ENCODE assay signal across 37 cellular contexts in the genomic region with DNA sequence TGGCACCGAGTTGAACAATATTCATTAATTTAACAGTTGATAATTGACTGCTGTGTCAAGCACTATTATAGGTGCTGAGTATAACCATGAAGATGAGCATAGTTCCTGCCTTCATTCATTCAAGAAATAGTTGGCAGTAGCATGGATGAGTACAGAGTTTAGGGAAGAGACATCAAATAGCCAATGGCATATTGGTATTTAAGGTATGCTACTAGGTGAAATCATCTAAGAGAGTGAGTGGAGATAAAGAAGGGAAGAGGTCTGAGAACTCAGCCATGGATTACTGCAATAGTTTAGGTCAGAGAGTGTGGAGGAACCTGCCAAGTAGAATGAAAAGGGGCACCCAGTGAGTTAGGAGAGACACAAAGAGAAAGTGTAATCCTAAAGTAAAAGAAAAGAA. TPM values are rescaled to one million over a fixed set of nuclear protein-coding genes. Genes with fewer than 3 reads are reported as not detected.
"Had no signal": no experiment of that assay in that cellular context is flagged by ENCODE, and none has a peak within 500 bp of the region (broad histone marks: within the 10 kb centered on the region; RNA-seq: fewer than 3 reads in every experiment).

No MANE protein-coding gene starts in this region.

- DNase-seq: activated effector memory CD4-positive, alpha-beta T cell treated with anti-CD3 and anti-CD28 coated beads, Interleukin-2, amount 50 U/mL, for 16 hours; activated effector memory CD4-positive, alpha-beta T cell treated with Interleukin-2 at 50 U/mL for 16 hours; activated gamma-delta T cell; activated gamma-delta T cell treated with Interleukin-2 at 50 U/mL for 16 hours; activated naive CD4-positive, alpha-beta T cell; activated naive CD4-positive, alpha-beta T cell treated with anti-CD3 and anti-CD28 coated beads for 36 hours; activated naive CD4-positive, alpha-beta T cell treated with anti-CD3 and anti-CD28 coated beads, Interleukin-2, amount 10 ng/mL, durations not matched to agents 7 days and 5 days; activated naive CD4-positive, alpha-beta T cell treated with anti-CD3 and anti-CD28 coated beads, Interleukin-2, amount 50 U/mL, for 16 hours; activated naive CD4-positive, alpha-beta T cell treated with Interleukin-2 at 50 U/mL for 16 hours; activated naive CD8-positive, alpha-beta T cell treated with anti-CD3 and anti-CD28 coated beads for 36 hours; activated naive CD8-positive, alpha-beta T cell treated with anti-CD3 and anti-CD28 coated beads, Interleukin-2, amount 10 ng/mL, durations not matched to agents 7 days and 5 days; activated naive CD8-positive, alpha-beta T cell treated with anti-CD3 and anti-CD28 coated beads, Interleukin-2, amount 50 U/mL, for 24 hours; activated T-cell treated with anti-CD3 and anti-CD28 coated beads for 4 hours; activated T-cell treated with anti-CD3 and anti-CD28 coated beads, Interleukin-2, amount 50 U/mL, for 1 hour; activated T-cell treated with anti-CD3 and anti-CD28 coated beads, Interleukin-2, amount 50 U/mL, for 24 hours; activated T-cell treated with anti-CD3 and anti-CD28 coated beads, Interleukin-2, amount 50 U/mL, for 4 hours; activated T-cell treated with anti-CD3 and anti-CD28 coated beads, Interleukin-2, amount 50 U/mL, for 48 hours; activated T-cell treated with anti-CD3 and anti-CD28 coated beads, Interleukin-2, amount 50 U/mL, for 72 hours; adrenal gland; amniotic stem cell; amygdala; anterior cingulate cortex; aorta; body of pancreas; brain microvascular endothelial cell; caudate nucleus; central memory CD4-positive, alpha-beta T cell; cerebellar nuclear complex had no signal

- H3K4me3 ChIP-seq: adrenal gland, ascending aorta, body of pancreas, breast epithelium, cardiac muscle cell had no signal

- H3K27ac ChIP-seq: adrenal gland, ascending aorta, body of pancreas, brain microvascular endothelial cell, breast epithelium, cardiac muscle cell had no signal

- H3K36me3 ChIP-seq: adrenal gland, ascending aorta, brain microvascular endothelial cell, breast epithelium, cardiac muscle cell had no signal

- H3K9me3 ChIP-seq: adrenal gland, ascending aorta, body of pancreas, breast epithelium had no signal

- ATAC-seq: activated naive CD4-positive, alpha-beta T cell treated with anti-CD3 and anti-CD28 coated beads, Interleukin-2, amount 50 U/mL, for 72 hours; activated naive CD8-positive, alpha-beta T cell treated with anti-CD3 and anti-CD28 coated beads, Interleukin-2, amount 50 U/mL, for 24 hours; activated T-cell treated with anti-CD3 and anti-CD28 coated beads, Interleukin-2, amount 50 U/mL, for 4 hours; activated T-cell treated with anti-CD3 and anti-CD28 coated beads, Interleukin-2, amount 50 U/mL, for 72 hours; activated T-helper 17 cell treated with anti-CD3 and anti-CD28 coated beads, Interleukin-2, amount 50 U/mL, for 72 hours; body of pancreas had no signal

- H3K4me1 ChIP-seq: adrenal gland, ascending aorta, breast epithelium had no signal

- H3K27me3 ChIP-seq: adrenal gland, ascending aorta, body of pancreas, brain microvascular endothelial cell, breast epithelium, cardiac muscle cell had no signal

RNA-seq across cellular contexts. Expression of a gene that starts 4.9 kb away (rescaled TPM):
- total RNA-seq: activated naive CD4-positive, alpha-beta T cell treated with anti-CD3 and anti-CD28 coated beads for 36 hours; activated naive CD4-positive, alpha-beta T cell treated with anti-CD3 and anti-CD28 coated beads, Interleukin-2, amount 50 U/mL, for 72 hours; activated naive CD8-positive, alpha-beta T cell treated with anti-CD3 and anti-CD28 coated beads for 36 hours; activated naive CD8-positive, alpha-beta T cell treated with anti-CD3 and anti-CD28 coated beads, Interleukin-2, amount 10 ng/mL, durations not matched to agents 7 days and 5 days; activated T-cell treated with anti-CD3 and anti-CD28 coated beads, Interleukin-2, amount 50 U/mL, for 4 hours; activated T-cell treated with anti-CD3 and anti-CD28 coated beads, Interleukin-2, amount 50 U/mL, for 72 hours; activated T-helper 1 cell treated with anti-CD3 and anti-CD28 coated beads, Interleukin-12 subunit alpha, Interleukin-12 subunit beta, Interleukin-2, Interleukin-4 antibody, amounts not matched to agents 30 ng/mL and 10 ng/mL and 1 ng/mL, durations not matched to agents 14 hours and 24 hours and 36 hours; activated T-helper 17 cell treated with anti-CD3 and anti-CD28 coated beads, Interleukin-2, amount 50 U/mL, for 72 hours; activated T-helper 2 cell treated with anti-CD3 and anti-CD28 coated beads, Interferon-gamma antibody, Interleukin-2, Interleukin-4, amounts not matched to agents 10 μg/mL and 5 μg/mL and 100 μg/mL, durations not matched to agents 14 hours and 24 hours and 36 hours; ascending aorta; astrocyte; bronchial epithelial cell; cardiac muscle cell had no signal
- polyA plus RNA-seq: cardiac muscle cell had no signal
